8 cellular contexts compared by ENCODE assay signal in genomic region chr19:13102416-13102665, GRCh38. TPM values are rescaled to one million over a fixed set of nuclear protein-coding genes. Genes with fewer than 3 reads are reported as not detected.
DNase-seq lines count a peak whose midpoint lies in the region; ATAC-seq, FAIRE-seq and TF ChIP-seq lines count a peak whose summit lies in the region.

No MANE protein-coding gene starts in this region.

- H3K4me2 ChIP-seq in HepG2 (ENCODE audit: low read depth, low read length), result peak overlapping the region; percentile 91

- DNase-seq in activated T-cell treated with anti-CD3 and anti-CD28 coated beads, Interleukin-2, amount 50 U/mL, for 4 hours, result no peak
- no peak for DNase-seq in activated T-cell treated with anti-CD3 and anti-CD28 coated beads, Interleukin-2, amount 50 U/mL, for 1 hour
- DNase-seq in HepG2 (ENCODE audit: low spot score), result no peak
- DNase-seq in posterior cingulate gyrus, result no peak
- no peak for DNase-seq in T1000 (lab: John Stamatoyannopoulos, UW)
- no peak for DNase-seq in D341Med (ENCODE audit: low spot score)

- H3K4me3 Mint-ChIP-seq in activated T-cell treated with anti-CD3 and anti-CD28 coated beads, Interleukin-2, amount 50 U/mL, for 4 hours, result peak overlapping the region; percentile 70
- H3K4me3 Mint-ChIP-seq in activated naive CD8-positive, alpha-beta T cell, result peak overlapping the region; percentile 72

- no peaks in the 10 kb centered on the region for H3K79me2 ChIP-seq in HepG2 (ENCODE audit: insufficient read depth, low read length)

- peaks cover 40% of the 10 kb centered on the region for H3K4me1 Mint-ChIP-seq in activated T-cell treated with anti-CD3 and anti-CD28 coated beads, Interleukin-2, amount 50 U/mL, for 4 hours (ENCODE audit: low read depth)
- H3K4me1 Mint-ChIP-seq in activated naive CD8-positive, alpha-beta T cell (ENCODE audit: low read depth), result peaks cover 38% of the 10 kb centered on the region

- H3K9ac ChIP-seq in HepG2 (ENCODE audit: insufficient read depth, low read depth, low read length), result peak overlapping the region; percentile 61

- no peaks in the 10 kb centered on the region for H3K9me3 Mint-ChIP-seq in activated T-cell treated with anti-CD3 and anti-CD28 coated beads, Interleukin-2, amount 50 U/mL, for 4 hours
- no peaks in the 10 kb centered on the region for H3K9me3 Mint-ChIP-seq in activated naive CD8-positive, alpha-beta T cell (ENCODE audit: low read depth)

- ATAC-seq in activated T-cell treated with anti-CD3 and anti-CD28 coated beads, Interleukin-2, amount 50 U/mL, for 4 hours, result no peak
- peak; percentile 77 for ATAC-seq in HepG2

- no peak for FAIRE-seq in HepG2 (lab: Jason Lieb, UNC)

- TF ChIP-seq EP300 in HepG2 (IDR thresholded peaks at IDR 0.05; ENCODE audit: low read depth in 2 of 2, low read length in 2 of 2) (no peak), HepG2 (CRISPR knock-in tag; IDR thresholded peaks at IDR 0.05; ENCODE audit: borderline replicate concordance) (no peak)

- H3K27me3 ChIP-seq in HepG2 (ENCODE audit: control insufficient read depth in 1 of 2, insufficient read depth in 2 of 2, low read length in 2 of 2) (no peaks in the 10 kb centered on the region), thymus (ENCODE audit: control insufficient read depth, insufficient read depth) (peaks cover 15% of the 10 kb centered on the region)

- no peak overlapping the region for H3K27ac Mint-ChIP-seq in activated naive CD8-positive, alpha-beta T cell

- H3K36me3 Mint-ChIP-seq in activated T-cell treated with anti-CD3 and anti-CD28 coated beads, Interleukin-2, amount 50 U/mL, for 4 hours (ENCODE audit: insufficient read depth), result peaks cover 3% of the 10 kb centered on the region
- peaks cover 2% of the 10 kb centered on the region for H3K36me3 Mint-ChIP-seq in activated naive CD8-positive, alpha-beta T cell

- no TSS peak for BruUV-seq in HepG2 (replicated peaks; lab: Mats Ljungman, UMichigan)

- TF ChIP-seq CTCF in HepG2 (CRISPR knock-in tag; IDR thresholded peaks at IDR 0.05), result 0 out of 2 replicates have a peak, but pooled peaks have one; percentile 5

- POLR2A ChIA-PET in HepG2 (lab: Yijun Ruan, JAX), result interaction anchor here (0.6 to 1.6 kb wide), 3 partner anchors 9 to 61 kb away, joined by 3 to 4 read pairs (median 4); no protein-coding TSS in a partner anchor

- in situ Hi-C loops in HepG2 (cut with HindIII; ENCODE audit: extremely low pct_ligation_motif_present, low pct_unique_long_range_greater_than_20kb), result no loop called here

- peak overlapping the region; percentile 70 for H3K27ac ChIP-seq in HepG2 (ENCODE audit: extremely low read length, insufficient read depth, low read length)
- peak overlapping the region; percentile 69 for H3K27ac ChIP-seq in thymus (ENCODE audit: low read depth)

- H3K4me3 ChIP-seq in HepG2 (replicated peaks in 1 of 3; ENCODE audit: insufficient read depth in 1 of 3, low read depth in 2 of 3, low read length in 3 of 3) (peak overlapping the region; percentile 24 to 72 (median 53)), thymus (ENCODE audit: low read length) (peak overlapping the region; percentile 42)

- peak in 1 of 2 experiments; percentile 61; a peak in 2 of 4 replicates for TF ChIP-seq POLR2A in HepG2 (IDR thresholded peaks at IDR 0.05; ENCODE audit: insufficient read depth in 1 of 2, low read depth in 2 of 2, low read length in 2 of 2)

- intact Hi-C loops in HepG2 (cut with micrococcal nuclease; ENCODE audit: unreplicated experiment), result no loop called here
- intact Hi-C loops in posterior cingulate gyrus (cut with DNase I), result no loop called here

- H3K9me3 ChIP-seq in HepG2 (ENCODE audit: low read length), result no peaks in the 10 kb centered on the region
- H3K9me3 ChIP-seq in thymus (ENCODE audit: control insufficient read depth), result no peaks in the 10 kb centered on the region

- H3K27me3 Mint-ChIP-seq in activated T-cell treated with anti-CD3 and anti-CD28 coated beads, Interleukin-2, amount 50 U/mL, for 4 hours (ENCODE audit: low read depth), result no peaks in the 10 kb centered on the region
- H3K27me3 Mint-ChIP-seq in activated naive CD8-positive, alpha-beta T cell, result no peaks in the 10 kb centered on the region

- H4K20me1 ChIP-seq in HepG2 (ENCODE audit: insufficient read depth, low read length), result no peaks in the 10 kb centered on the region; the same call in 1 of the 2 replicates

- peaks cover 0 to 4% of the 10 kb centered on the region in 2 experiments; a peak in 2 of 5 replicates for H3K36me3 ChIP-seq in HepG2 (replicated peaks in 1 of 2; ENCODE audit: control insufficient read depth in 1 of 2, insufficient read depth in 2 of 2, low read length in 2 of 2)
- no peaks in the 10 kb centered on the region for H3K36me3 ChIP-seq in thymus (ENCODE audit: control insufficient read depth, insufficient read depth)

- 0% methylated on average over 3 of the region's 7 CpGs for WGBS in HepG2 (ENCODE audit: low lambda C conversion rate)
- 6% methylated on average over 7 of the region's 7 CpGs for WGBS in thymus

- no peak for TF ChIP-seq RAD21 in HepG2 (CRISPR knock-in tag; IDR thresholded peaks at IDR 0.05)

- CTCF ChIA-PET in HepG2 (lab: Yijun Ruan, JAX; ENCODE audit: low intra/inter-chr PET ratio, low total read pairs), result no interaction called here

- no peak overlapping the region for H2AFZ ChIP-seq in HepG2 (ENCODE audit: low read length)

- H3K4me1 ChIP-seq in HepG2 (ENCODE audit: insufficient read depth, low read length) (peaks cover 20% of the 10 kb centered on the region), thymus (ENCODE audit: control insufficient read depth, insufficient read depth, low read length) (peaks cover 33% of the 10 kb centered on the region)

RNA-seq across cellular contexts. Expression of gene LYL1, which starts 0.3 kb away (rescaled TPM):
- 1 to 10 TPM; 1.9 to 3.0 (median 2.9) TPM for total RNA-seq in activated T-cell treated with anti-CD3 and anti-CD28 coated beads, Interleukin-2, amount 50 U/mL, for 4 hours
- 0.69 and 0.75 TPM in 2 replicates for total RNA-seq in HepG2 (2016; rRNA removed; fragmentation: Illumina TruSeq; extraction: Trizol)
- total RNA-seq in HepG2 (2016; cell fraction: cytosol; rRNA removed; fragmentation: Illumina TruSeq; extraction: Trizol; ENCODE audit: low read depth), result 0.79 and 0.91 TPM in 2 replicates
- 0.40 and 0.97 TPM in 2 replicates for total RNA-seq in HepG2 (2016; cell fraction: insoluble cytoplasmic fraction; rRNA removed; fragmentation: Illumina TruSeq; extraction: Trizol)
- total RNA-seq in HepG2 (2016; cell fraction: membrane; rRNA removed; fragmentation: Illumina TruSeq; extraction: Trizol), result 0.74 and 0.90 TPM in 2 replicates
- total RNA-seq in HepG2 (2016; cell fraction: nucleus; rRNA removed; fragmentation: Illumina TruSeq; extraction: Trizol), result 0.31 and 0.75 TPM in 2 replicates
- 0.72 and 0.92 TPM in 2 replicates for polyA plus RNA-seq in HepG2 (2011; rRNA removed)
- 0.71 and 1.6 TPM in 2 replicates for polyA plus RNA-seq in HepG2 (2011; cell fraction: cytosol; rRNA removed)
- polyA plus RNA-seq in HepG2 (2011; cell fraction: nucleus; rRNA removed), result 2.0 and 2.6 TPM in 2 replicates
- polyA plus RNA-seq in HepG2 (2012), result 0.31 and 0.32 TPM in 2 replicates
- polyA plus RNA-seq in HepG2 (2016; cell fraction: cytosol; fragmentation: Illumina TruSeq; extraction: Trizol; ENCODE audit: low read depth), result 0.57 and 0.66 TPM in 2 replicates
- 0.51 and 0.59 TPM in 2 replicates for polyA plus RNA-seq in HepG2 (2016; cell fraction: insoluble cytoplasmic fraction; fragmentation: Illumina TruSeq; extraction: Trizol; ENCODE audit: low read depth)
- 0.76 and 0.86 TPM in 2 replicates for polyA plus RNA-seq in HepG2 (2016; cell fraction: membrane; fragmentation: Illumina TruSeq; extraction: Trizol; ENCODE audit: low read depth)
- polyA plus RNA-seq in HepG2 (2016; cell fraction: nucleus; fragmentation: Illumina TruSeq; extraction: Trizol; ENCODE audit: insufficient read depth, low read depth), result 0.93 and 1.5 TPM in 2 replicates
- polyA minus RNA-seq in HepG2 (2011; rRNA and poly(A)+ RNA removed; ENCODE audit: low replicate concordance), result 0.09 and 1.9 TPM in 2 replicates
- polyA minus RNA-seq in HepG2 (2011; cell fraction: cytosol; rRNA and poly(A)+ RNA removed), result 0.49 and 0.70 TPM in 2 replicates
- 0.64 and 1.1 TPM in 2 replicates for polyA minus RNA-seq in HepG2 (2011; cell fraction: nucleus; rRNA and poly(A)+ RNA removed)
- polyA plus RNA-seq in thymus, result 14.0 TPM

RNA-seq across cellular contexts. Expression of gene TRMT1, which starts 14.2 kb away (rescaled TPM):
- total RNA-seq in activated T-cell treated with anti-CD3 and anti-CD28 coated beads, Interleukin-2, amount 50 U/mL, for 4 hours, result 100 to 1,000 TPM; 240 to 248 (median 246) TPM
- 27.9 and 44.1 TPM in 2 replicates for total RNA-seq in HepG2 (2016; rRNA removed; fragmentation: Illumina TruSeq; extraction: Trizol)
- 9.6 and 11.8 TPM in 2 replicates for total RNA-seq in HepG2 (2016; cell fraction: cytosol; rRNA removed; fragmentation: Illumina TruSeq; extraction: Trizol; ENCODE audit: low read depth)
- 23.9 and 45.4 TPM in 2 replicates for total RNA-seq in HepG2 (2016; cell fraction: insoluble cytoplasmic fraction; rRNA removed; fragmentation: Illumina TruSeq; extraction: Trizol)
- 14.3 and 15.5 TPM in 2 replicates for total RNA-seq in HepG2 (2016; cell fraction: membrane; rRNA removed; fragmentation: Illumina TruSeq; extraction: Trizol)
- 55.3 and 60.2 TPM in 2 replicates for total RNA-seq in HepG2 (2016; cell fraction: nucleus; rRNA removed; fragmentation: Illumina TruSeq; extraction: Trizol)
- 35.5 and 42.9 TPM in 2 replicates for polyA plus RNA-seq in HepG2 (2011; rRNA removed)
- 16.0 and 24.0 TPM in 2 replicates for polyA plus RNA-seq in HepG2 (2011; cell fraction: cytosol; rRNA removed)
- polyA plus RNA-seq in HepG2 (2011; cell fraction: nucleus; rRNA removed), result 421 and 529 TPM in 2 replicates
- polyA plus RNA-seq in HepG2 (2012), result 22.9 and 29.0 TPM in 2 replicates
- 9.7 and 9.9 TPM in 2 replicates for polyA plus RNA-seq in HepG2 (2016; cell fraction: cytosol; fragmentation: Illumina TruSeq; extraction: Trizol; ENCODE audit: low read depth)
- polyA plus RNA-seq in HepG2 (2016; cell fraction: insoluble cytoplasmic fraction; fragmentation: Illumina TruSeq; extraction: Trizol; ENCODE audit: low read depth), result 24.6 and 27.1 TPM in 2 replicates
- 10.7 and 11.5 TPM in 2 replicates for polyA plus RNA-seq in HepG2 (2016; cell fraction: membrane; fragmentation: Illumina TruSeq; extraction: Trizol; ENCODE audit: low read depth)
- polyA plus RNA-seq in HepG2 (2016; cell fraction: nucleus; fragmentation: Illumina TruSeq; extraction: Trizol; ENCODE audit: insufficient read depth, low read depth), result 144 and 171 TPM in 2 replicates
- polyA minus RNA-seq in HepG2 (2011; rRNA and poly(A)+ RNA removed; ENCODE audit: low replicate concordance), result 61.2 and 61.3 TPM in 2 replicates
- polyA minus RNA-seq in HepG2 (2011; cell fraction: cytosol; rRNA and poly(A)+ RNA removed), result 12.5 and 24.5 TPM in 2 replicates
- polyA minus RNA-seq in HepG2 (2011; cell fraction: nucleus; rRNA and poly(A)+ RNA removed), result 44.6 and 48.9 TPM in 2 replicates
- polyA plus RNA-seq in thymus, result 69.9 TPM

RNA-seq across cellular contexts. Expression of gene NACC1, which starts 15.7 kb away (rescaled TPM):
- 100 to 1,000 TPM; 127 to 137 (median 134) TPM for total RNA-seq in activated T-cell treated with anti-CD3 and anti-CD28 coated beads, Interleukin-2, amount 50 U/mL, for 4 hours
- total RNA-seq in HepG2 (2016; rRNA removed; fragmentation: Illumina TruSeq; extraction: Trizol), result 31.8 and 46.7 TPM in 2 replicates
- total RNA-seq in HepG2 (2016; cell fraction: cytosol; rRNA removed; fragmentation: Illumina TruSeq; extraction: Trizol; ENCODE audit: low read depth), result 6.8 and 8.2 TPM in 2 replicates
- 29.7 and 42.3 TPM in 2 replicates for total RNA-seq in HepG2 (2016; cell fraction: insoluble cytoplasmic fraction; rRNA removed; fragmentation: Illumina TruSeq; extraction: Trizol)
- 37.1 and 38.6 TPM in 2 replicates for total RNA-seq in HepG2 (2016; cell fraction: membrane; rRNA removed; fragmentation: Illumina TruSeq; extraction: Trizol)
- total RNA-seq in HepG2 (2016; cell fraction: nucleus; rRNA removed; fragmentation: Illumina TruSeq; extraction: Trizol), result 21.0 and 21.3 TPM in 2 replicates
- polyA plus RNA-seq in HepG2 (2011; rRNA removed) (42.3 and 55.2 TPM in 2 replicates), thymus (17.5 TPM)
- polyA plus RNA-seq in HepG2 (2011; cell fraction: cytosol; rRNA removed), result 33.3 and 62.6 TPM in 2 replicates
- 93.5 and 114 TPM in 2 replicates for polyA plus RNA-seq in HepG2 (2011; cell fraction: nucleus; rRNA removed)
- 13.2 and 18.2 TPM in 2 replicates for polyA plus RNA-seq in HepG2 (2012)
- 6.3 and 6.7 TPM in 2 replicates for polyA plus RNA-seq in HepG2 (2016; cell fraction: cytosol; fragmentation: Illumina TruSeq; extraction: Trizol; ENCODE audit: low read depth)
- polyA plus RNA-seq in HepG2 (2016; cell fraction: insoluble cytoplasmic fraction; fragmentation: Illumina TruSeq; extraction: Trizol; ENCODE audit: low read depth), result 35.6 and 46.3 TPM in 2 replicates
- polyA plus RNA-seq in HepG2 (2016; cell fraction: membrane; fragmentation: Illumina TruSeq; extraction: Trizol; ENCODE audit: low read depth), result 28.2 and 28.5 TPM in 2 replicates
- 37.4 and 39.4 TPM in 2 replicates for polyA plus RNA-seq in HepG2 (2016; cell fraction: nucleus; fragmentation: Illumina TruSeq; extraction: Trizol; ENCODE audit: insufficient read depth, low read depth)
- polyA minus RNA-seq in HepG2 (2011; rRNA and poly(A)+ RNA removed; ENCODE audit: low replicate concordance), result 91.1 and 200 TPM in 2 replicates
- 45.0 and 58.7 TPM in 2 replicates for polyA minus RNA-seq in HepG2 (2011; cell fraction: cytosol; rRNA and poly(A)+ RNA removed)
- 12.7 and 13.6 TPM in 2 replicates for polyA minus RNA-seq in HepG2 (2011; cell fraction: nucleus; rRNA and poly(A)+ RNA removed)

RNA-seq across cellular contexts. Expression of gene STX10, which starts 47.8 kb away (rescaled TPM):
- 10 to 100 TPM; 64.5 to 66.0 (median 65.4) TPM for total RNA-seq in activated T-cell treated with anti-CD3 and anti-CD28 coated beads, Interleukin-2, amount 50 U/mL, for 4 hours
- 36.8 and 47.9 TPM in 2 replicates for total RNA-seq in HepG2 (2016; rRNA removed; fragmentation: Illumina TruSeq; extraction: Trizol)
- total RNA-seq in HepG2 (2016; cell fraction: cytosol; rRNA removed; fragmentation: Illumina TruSeq; extraction: Trizol; ENCODE audit: low read depth), result 56.0 and 67.5 TPM in 2 replicates
- total RNA-seq in HepG2 (2016; cell fraction: insoluble cytoplasmic fraction; rRNA removed; fragmentation: Illumina TruSeq; extraction: Trizol), result 33.4 and 50.3 TPM in 2 replicates
- total RNA-seq in HepG2 (2016; cell fraction: membrane; rRNA removed; fragmentation: Illumina TruSeq; extraction: Trizol), result 78.5 and 90.1 TPM in 2 replicates
- 27.2 and 35.2 TPM in 2 replicates for total RNA-seq in HepG2 (2016; cell fraction: nucleus; rRNA removed; fragmentation: Illumina TruSeq; extraction: Trizol)
- polyA plus RNA-seq in HepG2 (2011; rRNA removed) (66.4 and 85.5 TPM in 2 replicates), thymus (101 TPM)
- 58.0 and 78.9 TPM in 2 replicates for polyA plus RNA-seq in HepG2 (2011; cell fraction: cytosol; rRNA removed)
- 198 and 219 TPM in 2 replicates for polyA plus RNA-seq in HepG2 (2011; cell fraction: nucleus; rRNA removed)
- 28.8 and 43.3 TPM in 2 replicates for polyA plus RNA-seq in HepG2 (2012)
- polyA plus RNA-seq in HepG2 (2016; cell fraction: cytosol; fragmentation: Illumina TruSeq; extraction: Trizol; ENCODE audit: low read depth), result 79.7 and 89.7 TPM in 2 replicates
- polyA plus RNA-seq in HepG2 (2016; cell fraction: insoluble cytoplasmic fraction; fragmentation: Illumina TruSeq; extraction: Trizol; ENCODE audit: low read depth), result 39.4 and 44.9 TPM in 2 replicates
- 85.7 and 88.6 TPM in 2 replicates for polyA plus RNA-seq in HepG2 (2016; cell fraction: membrane; fragmentation: Illumina TruSeq; extraction: Trizol; ENCODE audit: low read depth)
- 76.5 and 85.3 TPM in 2 replicates for polyA plus RNA-seq in HepG2 (2016; cell fraction: nucleus; fragmentation: Illumina TruSeq; extraction: Trizol; ENCODE audit: insufficient read depth, low read depth)
- 37.6 and 153 TPM in 2 replicates for polyA minus RNA-seq in HepG2 (2011; rRNA and poly(A)+ RNA removed; ENCODE audit: low replicate concordance)
- polyA minus RNA-seq in HepG2 (2011; cell fraction: cytosol; rRNA and poly(A)+ RNA removed), result 11.9 and 14.2 TPM in 2 replicates
- polyA minus RNA-seq in HepG2 (2011; cell fraction: nucleus; rRNA and poly(A)+ RNA removed), result 10.3 and 12.1 TPM in 2 replicates

RNA-seq across cellular contexts. Expression of gene IER2, which starts 47.9 kb away (rescaled TPM):
- total RNA-seq in activated T-cell treated with anti-CD3 and anti-CD28 coated beads, Interleukin-2, amount 50 U/mL, for 4 hours, result 100 to 1,000 TPM in 2 of 3 donors, 10 to 100 TPM in 1; 99.4 to 113 (median 110) TPM
- 10.0 and 14.3 TPM in 2 replicates for total RNA-seq in HepG2 (2016; rRNA removed; fragmentation: Illumina TruSeq; extraction: Trizol)
- total RNA-seq in HepG2 (2016; cell fraction: cytosol; rRNA removed; fragmentation: Illumina TruSeq; extraction: Trizol; ENCODE audit: low read depth), result 5.0 and 5.9 TPM in 2 replicates
- total RNA-seq in HepG2 (2016; cell fraction: insoluble cytoplasmic fraction; rRNA removed; fragmentation: Illumina TruSeq; extraction: Trizol), result 8.1 and 16.1 TPM in 2 replicates
- total RNA-seq in HepG2 (2016; cell fraction: membrane; rRNA removed; fragmentation: Illumina TruSeq; extraction: Trizol), result 10.0 and 11.1 TPM in 2 replicates
- total RNA-seq in HepG2 (2016; cell fraction: nucleus; rRNA removed; fragmentation: Illumina TruSeq; extraction: Trizol), result 12.6 and 13.6 TPM in 2 replicates
- 10.1 and 12.9 TPM in 2 replicates for polyA plus RNA-seq in HepG2 (2011; rRNA removed)
- polyA plus RNA-seq in HepG2 (2011; cell fraction: cytosol; rRNA removed), result 14.4 and 15.3 TPM in 2 replicates
- 84.6 and 97.2 TPM in 2 replicates for polyA plus RNA-seq in HepG2 (2011; cell fraction: nucleus; rRNA removed)
- polyA plus RNA-seq in HepG2 (2012), result 20.1 and 25.8 TPM in 2 replicates
- polyA plus RNA-seq in HepG2 (2016; cell fraction: cytosol; fragmentation: Illumina TruSeq; extraction: Trizol; ENCODE audit: low read depth), result 5.5 and 5.8 TPM in 2 replicates
- 17.5 and 22.6 TPM in 2 replicates for polyA plus RNA-seq in HepG2 (2016; cell fraction: insoluble cytoplasmic fraction; fragmentation: Illumina TruSeq; extraction: Trizol; ENCODE audit: low read depth)
- polyA plus RNA-seq in HepG2 (2016; cell fraction: membrane; fragmentation: Illumina TruSeq; extraction: Trizol; ENCODE audit: low read depth), result 9.7 and 9.8 TPM in 2 replicates
- 39.1 and 40.8 TPM in 2 replicates for polyA plus RNA-seq in HepG2 (2016; cell fraction: nucleus; fragmentation: Illumina TruSeq; extraction: Trizol; ENCODE audit: insufficient read depth, low read depth)
- polyA minus RNA-seq in HepG2 (2011; rRNA and poly(A)+ RNA removed; ENCODE audit: low replicate concordance), result 8.1 and 9.7 TPM in 2 replicates
- 7.0 and 7.3 TPM in 2 replicates for polyA minus RNA-seq in HepG2 (2011; cell fraction: cytosol; rRNA and poly(A)+ RNA removed)
- 9.7 and 9.9 TPM in 2 replicates for polyA minus RNA-seq in HepG2 (2011; cell fraction: nucleus; rRNA and poly(A)+ RNA removed)
- polyA plus RNA-seq in thymus, result 92.7 TPM
